In the genomic region with DNA sequence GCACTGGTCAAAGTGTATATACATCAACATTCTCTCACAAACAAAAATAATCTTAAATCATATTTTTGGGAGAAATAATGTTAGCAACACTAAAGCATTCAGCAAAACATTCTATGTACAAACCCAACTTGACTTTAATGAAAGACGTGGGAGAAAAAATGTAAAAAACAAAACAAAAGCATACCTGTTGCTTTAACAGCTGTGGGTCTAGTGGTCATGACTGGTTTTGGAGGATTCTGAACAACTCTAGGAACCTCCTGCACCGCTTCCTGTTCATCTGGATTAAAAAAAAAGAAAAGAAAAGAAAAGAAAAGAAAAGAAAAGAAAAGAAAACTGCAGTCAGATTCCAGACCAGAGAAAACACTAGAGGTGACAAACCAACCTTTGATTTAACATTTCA, we compare ENCODE assay signal across 11 cellular contexts. TPM values are rescaled to one million over a fixed set of nuclear protein-coding genes. Genes with fewer than 3 reads are reported as not detected.
DNase-seq lines count a peak whose midpoint lies in the region; ATAC-seq, FAIRE-seq and TF ChIP-seq lines count a peak whose summit lies in the region.
"Had no signal": no experiment of that assay in that cellular context is flagged by ENCODE, and none has a peak within 500 bp of the region (broad histone marks: within the 10 kb centered on the region; RNA-seq: fewer than 3 reads in every experiment).

No MANE protein-coding gene starts in this region.

- H3K9ac ChIP-seq in HepG2 (ENCODE audit: insufficient read depth, low read depth, low read length): peak overlapping the region; percentile 98; the same call in 1 of the 2 replicates

- peak overlapping the region; percentile 78 to 95 (median 89); a peak in 5 of 6 replicates for H3K4me3 ChIP-seq in HepG2 (replicated peaks in 1 of 3; ENCODE audit: insufficient read depth in 1 of 3, low read depth in 2 of 3, low read length in 3 of 3)
- H3K4me3 ChIP-seq in right lobe of liver: no peak overlapping the region
- H3K4me3 ChIP-seq in hepatocyte: no peak overlapping the region

- H3K36me3 ChIP-seq in HepG2 (replicated peaks in 1 of 2; ENCODE audit: control insufficient read depth in 1 of 2, insufficient read depth in 2 of 2, low read length in 2 of 2) (peaks cover 6 to 38% of the 10 kb centered on the region in 2 experiments; a peak in 4 of 5 replicates), right lobe of liver (peaks cover 0 to 39% (median 21%) of the 10 kb centered on the region in 4 donors), hepatocyte (replicated peaks; ENCODE audit: insufficient read depth, low read depth) (no peaks in the 10 kb centered on the region)

- H3K9me2 ChIP-seq in hepatocyte (replicated peaks; ENCODE audit: insufficient read depth): no peaks in the 10 kb centered on the region

- BruUV-seq in HepG2 (replicated peaks; lab: Mats Ljungman, UMichigan): TSS peak; percentile 54

- CTCF ChIA-PET in HepG2 (lab: Yijun Ruan, JAX; ENCODE audit: low intra/inter-chr PET ratio, low total read pairs): no interaction called here

- no peaks in the 10 kb centered on the region for H3K27me3 Mint-ChIP-seq in activated T-helper 17 cell treated with anti-CD3 and anti-CD28 coated beads, Interleukin-2, amount 50 U/mL, for 72 hours
- H3K27me3 Mint-ChIP-seq in type B pancreatic cell: no peaks in the 10 kb centered on the region

- in situ Hi-C loops in HepG2 (cut with HindIII; ENCODE audit: extremely low pct_ligation_motif_present, low pct_unique_long_range_greater_than_20kb): no loop called here

- no peak for TF ChIP-seq RAD21 in HepG2 (CRISPR knock-in tag; IDR thresholded peaks at IDR 0.05)

- no peak for DNase-seq in HepG2 (ENCODE audit: low spot score)
- no peak for DNase-seq in right lobe of liver
- DNase-seq in hepatocyte (ENCODE audit: low spot score): no peak
- DNase-seq in type B pancreatic cell (ENCODE audit: extremely low spot score, unreplicated experiment): no peak
- DNase-seq in Kasumi-1 (lab: John Stamatoyannopoulos, UW): no peak
- DNase-seq in iPS-NIHi11 (ENCODE audit: low spot score): no peak
- no peak for DNase-seq in NCI-H2107 treated with DMSO at 0.1 percent for 48 hours (lab: John Stamatoyannopoulos, UW; ENCODE audit: unreplicated experiment)
- DNase-seq: activated CD4-positive, CD25-positive, alpha-beta regulatory T cell; NCI-H146 had no signal

- H3K9me3 Mint-ChIP-seq in activated T-helper 17 cell treated with anti-CD3 and anti-CD28 coated beads, Interleukin-2, amount 50 U/mL, for 72 hours: no peaks in the 10 kb centered on the region
- no peaks in the 10 kb centered on the region for H3K9me3 Mint-ChIP-seq in type B pancreatic cell

- H3K79me2 ChIP-seq in HepG2 (ENCODE audit: insufficient read depth, low read length) (peaks cover 52% of the 10 kb centered on the region), hepatocyte (peaks cover 64% of the 10 kb centered on the region)

- peak overlapping the region; percentile 97 for H3K27ac Mint-ChIP-seq in activated T-helper 17 cell treated with anti-CD3 and anti-CD28 coated beads, Interleukin-2, amount 50 U/mL, for 72 hours
- H3K27ac Mint-ChIP-seq in type B pancreatic cell: peak overlapping the region; percentile 98

- ATAC-seq in HepG2: no peak
- ATAC-seq in right lobe of liver: no peak
- no peak for ATAC-seq in activated T-helper 17 cell treated with anti-CD3 and anti-CD28 coated beads, Interleukin-2, amount 50 U/mL, for 72 hours (replicated peaks)

- H3K4me1 Mint-ChIP-seq in activated T-helper 17 cell treated with anti-CD3 and anti-CD28 coated beads, Interleukin-2, amount 50 U/mL, for 72 hours: peaks cover 10% of the 10 kb centered on the region
- H3K4me1 Mint-ChIP-seq in type B pancreatic cell (ENCODE audit: unreplicated experiment): peaks cover 9% of the 10 kb centered on the region

- H3K27ac ChIP-seq in HepG2 (ENCODE audit: extremely low read length, insufficient read depth, low read length) (no peak overlapping the region), right lobe of liver (no peak overlapping the region), hepatocyte (no peak overlapping the region)

- H3K27me3 ChIP-seq in HepG2 (ENCODE audit: control insufficient read depth in 1 of 2, insufficient read depth in 2 of 2, low read length in 2 of 2): no peaks in the 10 kb centered on the region; a peak in 2 of 5 replicates
- no peaks in the 10 kb centered on the region for H3K27me3 ChIP-seq in right lobe of liver
- H3K27me3 ChIP-seq in hepatocyte: no peaks in the 10 kb centered on the region

- peaks cover 65% of the 10 kb centered on the region for H3K36me3 Mint-ChIP-seq in activated T-helper 17 cell treated with anti-CD3 and anti-CD28 coated beads, Interleukin-2, amount 50 U/mL, for 72 hours (ENCODE audit: low read depth)
- H3K36me3 Mint-ChIP-seq in type B pancreatic cell: peaks cover 17% of the 10 kb centered on the region

- TF ChIP-seq EP300 in HepG2 (IDR thresholded peaks at IDR 0.05; ENCODE audit: low read depth in 2 of 2, low read length in 2 of 2) (no peak), HepG2 (CRISPR knock-in tag; IDR thresholded peaks at IDR 0.05; ENCODE audit: borderline replicate concordance) (no peak)

- H3K4me2 ChIP-seq in HepG2 (ENCODE audit: low read depth, low read length) (peak overlapping the region; percentile 78), hepatocyte (peak overlapping the region; percentile 87)

- H3K4me1 ChIP-seq in HepG2 (ENCODE audit: insufficient read depth, low read length) (peaks cover 21% of the 10 kb centered on the region), right lobe of liver (peaks cover 0 to 8% (median 3%) of the 10 kb centered on the region in 4 donors), hepatocyte (ENCODE audit: insufficient read depth) (peaks cover 9% of the 10 kb centered on the region)

- TF ChIP-seq CTCF in HepG2 (CRISPR knock-in tag; IDR thresholded peaks at IDR 0.05): no peak
- TF ChIP-seq CTCF in right lobe of liver (IDR thresholded peaks at IDR 0.05): no peak
- TF ChIP-seq CTCF in hepatocyte (IDR thresholded peaks at IDR 0.05; ENCODE audit: poor library complexity): no peak
- no peak for TF ChIP-seq CTCF in type B pancreatic cell (conservative IDR thresholded peaks at IDR 0.05)

- H3K4me3 Mint-ChIP-seq in activated T-helper 17 cell treated with anti-CD3 and anti-CD28 coated beads, Interleukin-2, amount 50 U/mL, for 72 hours: peak overlapping the region; percentile 96
- peak overlapping the region; percentile 90 for H3K4me3 Mint-ChIP-seq in type B pancreatic cell

- no peaks in the 10 kb centered on the region for H3K9me3 ChIP-seq in HepG2 (ENCODE audit: low read length)
- H3K9me3 ChIP-seq in right lobe of liver: no peaks in the 10 kb centered on the region
- H3K9me3 ChIP-seq in hepatocyte (ENCODE audit: low read depth): no peaks in the 10 kb centered on the region

- 78% methylated on average over 2 of the region's 2 CpGs for WGBS in HepG2 (ENCODE audit: low lambda C conversion rate)
- WGBS in right lobe of liver (ENCODE audit: insufficient coverage, low coverage, low lambda C conversion rate, missing lambda C conversion rate): 56% methylated on average over 1 of the region's 2 CpGs
- 68% methylated on average over 2 of the region's 2 CpGs for WGBS in hepatocyte (ENCODE audit: low lambda C conversion rate, missing lambda C conversion rate)

- TF ChIP-seq POLR2A in HepG2 (IDR thresholded peaks at IDR 0.05; ENCODE audit: insufficient read depth in 1 of 2, low read depth in 2 of 2, low read length in 2 of 2): no peak
- TF ChIP-seq POLR2A in right lobe of liver (IDR thresholded peaks at IDR 0.05): no peak

- peaks cover 21% of the 10 kb centered on the region for H4K20me1 ChIP-seq in HepG2 (ENCODE audit: insufficient read depth, low read length)
- peaks cover 34% of the 10 kb centered on the region for H4K20me1 ChIP-seq in hepatocyte (ENCODE audit: insufficient read depth, poor library complexity, severe bottlenecking)

- no peak for FAIRE-seq in HepG2 (lab: Jason Lieb, UNC)
- FAIRE-seq: frontal cortex had no signal

- intact Hi-C loops in HepG2 (cut with micrococcal nuclease; ENCODE audit: unreplicated experiment) (no loop called here), right lobe of liver (cut with DNase I) (loop anchor here in 1 of 2 donors (10.0 kb wide), 1 partner anchor 120 kb away; the partner anchor contains the start of gene MTCH2)

- H2AFZ ChIP-seq in HepG2 (ENCODE audit: low read length): no peak overlapping the region
- no peak overlapping the region for H2AFZ ChIP-seq in hepatocyte

- POLR2A ChIA-PET in HepG2 (lab: Yijun Ruan, JAX): no interaction called here

RNA-seq across cellular contexts. Expression of gene FNBP4, which starts 2.1 kb away (rescaled TPM):
- 44.4 and 72.1 TPM in 2 replicates for total RNA-seq in HepG2 (2016; rRNA removed; fragmentation: Illumina TruSeq; extraction: Trizol)
- 34.1 and 37.7 TPM in 2 replicates for total RNA-seq in HepG2 (2016; cell fraction: cytosol; rRNA removed; fragmentation: Illumina TruSeq; extraction: Trizol; ENCODE audit: low read depth)
- 41.6 and 65.6 TPM in 2 replicates for total RNA-seq in HepG2 (2016; cell fraction: insoluble cytoplasmic fraction; rRNA removed; fragmentation: Illumina TruSeq; extraction: Trizol)
- total RNA-seq in HepG2 (2016; cell fraction: membrane; rRNA removed; fragmentation: Illumina TruSeq; extraction: Trizol): 24.3 and 28.2 TPM in 2 replicates
- 135 and 141 TPM in 2 replicates for total RNA-seq in HepG2 (2016; cell fraction: nucleus; rRNA removed; fragmentation: Illumina TruSeq; extraction: Trizol)
- 128 and 137 TPM in 2 replicates for polyA plus RNA-seq in HepG2 (2011; rRNA removed)
- polyA plus RNA-seq in HepG2 (2011; cell fraction: cytosol; rRNA removed): 43.7 and 45.4 TPM in 2 replicates
- 499 and 533 TPM in 2 replicates for polyA plus RNA-seq in HepG2 (2011; cell fraction: nucleus; rRNA removed)
- polyA plus RNA-seq in HepG2 (2012): 82.9 and 94.0 TPM in 2 replicates
- 3.9 and 4.3 TPM in 2 replicates for polyA plus RNA-seq in HepG2 (2016; cell fraction: cytosol; fragmentation: Illumina TruSeq; extraction: Trizol; ENCODE audit: low read depth)
- polyA plus RNA-seq in HepG2 (2016; cell fraction: insoluble cytoplasmic fraction; fragmentation: Illumina TruSeq; extraction: Trizol; ENCODE audit: low read depth): 37.3 and 40.3 TPM in 2 replicates
- 7.9 and 9.9 TPM in 2 replicates for polyA plus RNA-seq in HepG2 (2016; cell fraction: membrane; fragmentation: Illumina TruSeq; extraction: Trizol; ENCODE audit: low read depth)
- 217 and 230 TPM in 2 replicates for polyA plus RNA-seq in HepG2 (2016; cell fraction: nucleus; fragmentation: Illumina TruSeq; extraction: Trizol; ENCODE audit: insufficient read depth, low read depth)
- polyA minus RNA-seq in HepG2 (2011; rRNA and poly(A)+ RNA removed; ENCODE audit: low replicate concordance): 54.0 and 163 TPM in 2 replicates
- 18.0 and 23.0 TPM in 2 replicates for polyA minus RNA-seq in HepG2 (2011; cell fraction: cytosol; rRNA and poly(A)+ RNA removed)
- polyA minus RNA-seq in HepG2 (2011; cell fraction: nucleus; rRNA and poly(A)+ RNA removed): 269 and 305 TPM in 2 replicates
- total RNA-seq in right lobe of liver: 10 to 100 TPM; 20.2 to 43.3 (median 29.9) TPM
- total RNA-seq in activated T-helper 17 cell treated with anti-CD3 and anti-CD28 coated beads, Interleukin-2, amount 50 U/mL, for 72 hours: 100 to 1,000 TPM; 114 to 142 TPM
- total RNA-seq in hepatocyte: 43.9 and 56.7 TPM in 2 replicates
- 41.6 and 48.7 TPM in 2 replicates for polyA plus RNA-seq in hepatocyte
- 93.4 and 120 TPM in 2 replicates for total RNA-seq in type B pancreatic cell (ENCODE audit: low replicate concordance)

RNA-seq across cellular contexts. Expression of gene AGBL2, which starts 49.9 kb away (rescaled TPM):
- 0.67 and 1.6 TPM in 2 replicates for total RNA-seq in HepG2 (2016; rRNA removed; fragmentation: Illumina TruSeq; extraction: Trizol)
- total RNA-seq in HepG2 (2016; cell fraction: cytosol; rRNA removed; fragmentation: Illumina TruSeq; extraction: Trizol; ENCODE audit: low read depth): 1.1 and 1.4 TPM in 2 replicates
- total RNA-seq in HepG2 (2016; cell fraction: insoluble cytoplasmic fraction; rRNA removed; fragmentation: Illumina TruSeq; extraction: Trizol): 0.56 and 2.4 TPM in 2 replicates
- 1.1 and 2.4 TPM in 2 replicates for total RNA-seq in HepG2 (2016; cell fraction: membrane; rRNA removed; fragmentation: Illumina TruSeq; extraction: Trizol)
- total RNA-seq in HepG2 (2016; cell fraction: nucleus; rRNA removed; fragmentation: Illumina TruSeq; extraction: Trizol): 3.0 and 3.7 TPM in 2 replicates
- polyA plus RNA-seq in HepG2 (2011; rRNA removed): 5.7 and 6.7 TPM in 2 replicates
- polyA plus RNA-seq in HepG2 (2011; cell fraction: cytosol; rRNA removed): 1.2 and 1.6 TPM in 2 replicates
- 16.0 and 24.7 TPM in 2 replicates for polyA plus RNA-seq in HepG2 (2011; cell fraction: nucleus; rRNA removed)
- polyA plus RNA-seq in HepG2 (2012): 1.6 and 2.1 TPM in 2 replicates
- 0.08 and 0.57 TPM in 2 replicates for polyA plus RNA-seq in HepG2 (2016; cell fraction: cytosol; fragmentation: Illumina TruSeq; extraction: Trizol; ENCODE audit: low read depth)
- 0.80 and 1.1 TPM in 2 replicates for polyA plus RNA-seq in HepG2 (2016; cell fraction: insoluble cytoplasmic fraction; fragmentation: Illumina TruSeq; extraction: Trizol; ENCODE audit: low read depth)
- 0.43 and 0.99 TPM in 2 replicates for polyA plus RNA-seq in HepG2 (2016; cell fraction: membrane; fragmentation: Illumina TruSeq; extraction: Trizol; ENCODE audit: low read depth)
- polyA plus RNA-seq in HepG2 (2016; cell fraction: nucleus; fragmentation: Illumina TruSeq; extraction: Trizol; ENCODE audit: insufficient read depth, low read depth): 10.3 and 15.4 TPM in 2 replicates
- 3.9 and 7.2 TPM in 2 replicates for polyA minus RNA-seq in HepG2 (2011; rRNA and poly(A)+ RNA removed; ENCODE audit: low replicate concordance)
- polyA minus RNA-seq in HepG2 (2011; cell fraction: cytosol; rRNA and poly(A)+ RNA removed): 0.59 and 2.4 TPM in 2 replicates
- polyA minus RNA-seq in HepG2 (2011; cell fraction: nucleus; rRNA and poly(A)+ RNA removed): 8.0 and 8.6 TPM in 2 replicates
- total RNA-seq in right lobe of liver: 1 to 10 TPM in 4 of 6 experiments, under 1 TPM in 2; 0.43 to 5.8 (median 2.1) TPM
- 1 to 10 TPM; 3.7 to 8.6 TPM for total RNA-seq in activated T-helper 17 cell treated with anti-CD3 and anti-CD28 coated beads, Interleukin-2, amount 50 U/mL, for 72 hours
- total RNA-seq in hepatocyte: 2.0 and 2.3 TPM in 2 replicates
- polyA plus RNA-seq in hepatocyte: 2.0 and 5.8 TPM in 2 replicates
- total RNA-seq in type B pancreatic cell (ENCODE audit: low replicate concordance): 5.8 and 5.9 TPM in 2 replicates

Comparison
In these comparisons a context has a peak if more than half of its experiments do, and no peak if none do; other contexts are left out.
1. H3K4me3 ChIP-seq: peak in HepG2 (3 of 3); none in right lobe of liver (0 of 3) and hepatocyte (single experiment).